Comparison of ENCODE assay signal across 14 cellular contexts in the genomic region with DNA sequence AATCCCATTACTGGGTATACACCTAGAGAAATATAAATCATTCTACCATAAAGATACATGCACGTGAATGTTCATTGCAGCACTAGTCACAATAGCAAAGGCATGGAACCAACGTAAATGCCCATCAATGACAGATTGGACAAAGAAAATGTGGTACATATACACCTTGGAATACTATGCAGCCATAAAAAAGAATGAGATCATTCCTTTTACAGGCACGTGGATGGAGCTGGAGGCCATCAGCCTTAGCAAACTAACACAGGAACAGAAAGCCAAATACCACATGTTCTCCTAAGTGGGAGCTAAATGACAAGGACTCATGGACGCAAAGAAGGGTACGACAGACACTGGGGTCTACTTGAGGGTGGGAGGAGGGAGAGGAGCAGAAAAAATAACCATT. TPM values are rescaled to one million over a fixed set of nuclear protein-coding genes. Genes with fewer than 3 reads are reported as not detected.
"Had no signal": no experiment of that assay in that cellular context is flagged by ENCODE, and none has a peak within 500 bp of the region (broad histone marks: within the 10 kb centered on the region; RNA-seq: fewer than 3 reads in every experiment).

No MANE protein-coding gene starts in this region.

RNA-seq across cellular contexts. Expression of a gene that starts 16.2 kb away (rescaled TPM):
- total RNA-seq: stomach, subcutaneous adipose tissue, temporal lobe, thoracic aorta, tibial nerve, transverse colon, upper lobe of right lung, urinary bladder, uterus, vagina had no signal
- polyA plus RNA-seq: stomach, urinary bladder had no signal

RNA-seq across cellular contexts. Expression of a gene that starts 22.5 kb away (rescaled TPM):
- total RNA-seq: stomach, subcutaneous adipose tissue, suprapubic skin, temporal lobe, thoracic aorta, tibial nerve, transverse colon, upper lobe of left lung, upper lobe of right lung, ureter, urinary bladder, uterus, vagina had no signal
- polyA plus RNA-seq: stomach, thymus, urinary bladder had no signal
